Comparison of ENCODE assay signal across 9 cellular contexts in genomic region chr3:45547764-45548683, GRCh38. TPM values are rescaled to one million over a fixed set of nuclear protein-coding genes. Genes with fewer than 3 reads are reported as not detected.
A peak's percentile ranks its signal among the peaks of the same experiment; 100 is the strongest.
DNase-seq lines count a peak whose midpoint lies in the region; ATAC-seq and TF ChIP-seq lines count a peak whose summit lies in the region.
"Had no signal": no experiment of that assay in that cellular context is flagged by ENCODE, and none has a peak within 500 bp of the region (broad histone marks: within the 10 kb centered on the region; RNA-seq: fewer than 3 reads in every experiment).

No MANE protein-coding gene starts in this region.

- no peak overlapping the region for H3K4me3 ChIP-seq in HCT116 (replicated peaks in 1 of 2; ENCODE audit: low read depth in 1 of 2, low read length in 2 of 2)
- H3K4me3 ChIP-seq: lung had no signal

- TSS peak; percentile 13 for BruUV-seq in HCT116 (replicated peaks; lab: Mats Ljungman, UMichigan)

- CTCF ChIA-PET in HCT116 (lab: Charles Lee): interaction anchor here (1.3 to 1.4 kb wide), 2 partner anchors 31 to 112 kb away, joined by 3 to 4 read pairs; no protein-coding TSS in a partner anchor

- H3K9me3 ChIP-seq in HCT116 (ENCODE audit: control insufficient read depth in 1 of 2, insufficient read depth in 1 of 2, low read depth in 1 of 2, low read length in 2 of 2): no peaks in the 10 kb centered on the region

- no peak overlapping the region for H3K27ac ChIP-seq in HCT116 (ENCODE audit: low read depth, low read length)
- H3K27ac ChIP-seq in temporal lobe (ENCODE audit: low read depth, low read length): peak overlapping the region; percentile 21

- H4K20me1 ChIP-seq in HCT116 (ENCODE audit: insufficient read depth): no peaks in the 10 kb centered on the region

- TF ChIP-seq CTCF in HCT116 (IDR thresholded peaks at IDR 0.05 in 2 of 3, conservative IDR thresholded peaks at IDR 0.05 in 1 of 3; ENCODE audit: borderline replicate concordance in 1 of 3, insufficient read depth in 1 of 3, low read depth in 2 of 3, low read length in 2 of 3): no peak

- H2AFZ ChIP-seq in HCT116 (ENCODE audit: low read depth, low read length, poor library complexity, severe bottlenecking): no peak overlapping the region

- RAD21 ChIA-PET in HCT116 (lab: Charles Lee; ENCODE audit: low non-redundant PET in 1 of 2, low total read pairs in 2 of 2, uncharacterized antibody in 2 of 2, unreplicated experiment in 2 of 2): no interaction called here

- H3K9ac ChIP-seq in HCT116 (ENCODE audit: low read length): no peak overlapping the region

- TF ChIP-seq RAD21 in HCT116 (IDR thresholded peaks at IDR 0.05; ENCODE audit: low read depth): no peak

- H3K36me3 ChIP-seq in HCT116 (ENCODE audit: control insufficient read depth in 1 of 2, insufficient read depth in 2 of 2, low read length in 2 of 2): peaks cover 0 to 6% of the 10 kb centered on the region in 2 experiments; a peak in 1 of 4 replicates

- H3K27me3 ChIP-seq in HCT116 (ENCODE audit: insufficient read depth, low read length): no peaks in the 10 kb centered on the region

- ATAC-seq in HCT116 (no peak), HG02571 (IDR thresholded peaks at IDR 0.05; ENCODE audit: unreplicated experiment) (no peak)

- no peaks in the 10 kb centered on the region for H3K9me2 ChIP-seq in HCT116 (ENCODE audit: insufficient read depth)

- intact Hi-C loops in HCT116 (cut with micrococcal nuclease): loop anchor here (5.0 kb wide), 1 partner anchor 321 kb away; the partner anchor contains the start of gene TMEM158

- DNase-seq in HCT116 (ENCODE audit: low read depth, low spot score): no peak
- peak; percentile 82 for DNase-seq in astrocyte of the hippocampus (ENCODE audit: low read depth, low spot score)
- peak; percentile 32 for DNase-seq in hepatic stellate cell (ENCODE audit: low spot score)
- DNase-seq in erythroblast (lab: John Stamatoyannopoulos, UW): no peak
- no peak for DNase-seq in stimulated activated CD4-positive, alpha-beta T cell treated with anti-CD3 and anti-CD28 coated beads, Interleukin-1b, Interleukin-23, amount 100 ng/mL, for 48 hours
- DNase-seq: activated CD4-positive, CD25-positive, alpha-beta regulatory T cell treated with anti-CD3 and anti-CD28 coated beads, Interleukin-2, amount 50 U/mL, for 72 hours had no signal

- H3K4me1 ChIP-seq in HCT116 (ENCODE audit: control insufficient read depth in 1 of 2, insufficient read depth in 2 of 2, low read length in 2 of 2): peaks cover 13 to 46% of the 10 kb centered on the region in 2 experiments

- no peak overlapping the region for H3K4me2 ChIP-seq in HCT116 (ENCODE audit: low read length)

- POLR2A ChIA-PET in HCT116 (lab: Charles Lee): no interaction called here

- no peak for TF ChIP-seq POLR2A in HCT116 (IDR thresholded peaks at IDR 0.05; ENCODE audit: borderline replicate concordance, extremely low read depth, insufficient read depth, insufficient read length)
- no peak for TF ChIP-seq POLR2A in erythroblast (IDR thresholded peaks at IDR 0.05; ENCODE audit: low read length)

- no peaks in the 10 kb centered on the region for H3K79me2 ChIP-seq in HCT116 (ENCODE audit: insufficient read depth, low read length)

TF ChIP-seq in HCT116, 20 proteins besides CTCF, POLR2A, EP300 and RAD21:
- TF ChIP-seq POLR2AphosphoS5 (IDR thresholded peaks at IDR 0.05; ENCODE audit: low read depth, low read length) (no peak), EZH2phosphoT487 (IDR thresholded peaks at IDR 0.05; ENCODE audit: borderline replicate concordance) (no peak), JUND (IDR thresholded peaks at IDR 0.05) (no peak), EGR1 (IDR thresholded peaks at IDR 0.05; ENCODE audit: low read depth) (no peak), ZBTB33 (IDR thresholded peaks at IDR 0.05; ENCODE audit: extremely low read depth, insufficient replicate concordance, low read length) (no peak), CEBPB (IDR thresholded peaks at IDR 0.05; ENCODE audit: low read depth) (no peak), CBX3 (IDR thresholded peaks at IDR 0.05; ENCODE audit: low read depth) (no peak), SRF (IDR thresholded peaks at IDR 0.05; ENCODE audit: low read depth) (no peak), FOSL1 (IDR thresholded peaks at IDR 0.05; ENCODE audit: low read depth) (no peak), SIN3A (IDR thresholded peaks at IDR 0.05; ENCODE audit: low read depth) (no peak), EZH2 (IDR thresholded peaks at IDR 0.05) (no peak), ZFX (IDR thresholded peaks at IDR 0.05) (no peak), YY1 (IDR thresholded peaks at IDR 0.05; ENCODE audit: extremely low read depth, insufficient replicate concordance, low read depth, low read length) (no peak), TCF7L2 (IDR thresholded peaks at IDR 0.05; ENCODE audit: borderline replicate concordance, extremely low read depth, insufficient read depth, insufficient read length) (no peak), ELF1 (IDR thresholded peaks at IDR 0.05; ENCODE audit: borderline replicate concordance, low read depth) (no peak)
- TF ChIP-seq, protein P1, sequence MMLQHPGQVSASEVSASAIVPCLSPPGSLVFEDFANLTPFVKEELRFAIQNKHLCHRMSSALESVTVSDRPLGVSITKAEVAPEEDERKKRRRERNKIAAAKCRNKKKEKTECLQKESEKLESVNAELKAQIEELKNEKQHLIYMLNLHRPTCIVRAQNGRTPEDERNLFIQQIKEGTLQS (IDR thresholded peaks at IDR 0.05): no peak
- TF ChIP-seq, protein P2, sequence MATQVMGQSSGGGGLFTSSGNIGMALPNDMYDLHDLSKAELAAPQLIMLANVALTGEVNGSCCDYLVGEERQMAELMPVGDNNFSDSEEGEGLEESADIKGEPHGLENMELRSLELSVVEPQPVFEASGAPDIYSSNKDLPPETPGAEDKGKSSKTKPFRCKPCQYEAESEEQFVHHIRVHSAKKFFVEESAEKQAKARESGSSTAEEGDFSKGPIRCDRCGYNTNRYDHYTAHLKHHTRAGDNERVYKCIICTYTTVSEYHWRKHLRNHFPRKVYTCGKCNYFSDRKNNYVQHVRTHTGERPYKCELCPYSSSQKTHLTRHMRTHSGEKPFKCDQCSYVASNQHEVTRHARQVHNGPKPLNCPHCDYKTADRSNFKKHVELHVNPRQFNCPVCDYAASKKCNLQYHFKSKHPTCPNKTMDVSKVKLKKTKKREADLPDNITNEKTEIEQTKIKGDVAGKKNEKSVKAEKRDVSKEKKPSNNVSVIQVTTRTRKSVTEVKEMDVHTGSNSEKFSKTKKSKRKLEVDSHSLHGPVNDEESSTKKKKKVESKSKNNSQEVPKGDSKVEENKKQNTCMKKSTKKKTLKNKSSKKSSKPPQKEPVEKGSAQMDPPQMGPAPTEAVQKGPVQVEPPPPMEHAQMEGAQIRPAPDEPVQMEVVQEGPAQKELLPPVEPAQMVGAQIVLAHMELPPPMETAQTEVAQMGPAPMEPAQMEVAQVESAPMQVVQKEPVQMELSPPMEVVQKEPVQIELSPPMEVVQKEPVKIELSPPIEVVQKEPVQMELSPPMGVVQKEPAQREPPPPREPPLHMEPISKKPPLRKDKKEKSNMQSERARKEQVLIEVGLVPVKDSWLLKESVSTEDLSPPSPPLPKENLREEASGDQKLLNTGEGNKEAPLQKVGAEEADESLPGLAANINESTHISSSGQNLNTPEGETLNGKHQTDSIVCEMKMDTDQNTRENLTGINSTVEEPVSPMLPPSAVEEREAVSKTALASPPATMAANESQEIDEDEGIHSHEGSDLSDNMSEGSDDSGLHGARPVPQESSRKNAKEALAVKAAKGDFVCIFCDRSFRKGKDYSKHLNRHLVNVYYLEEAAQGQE (IDR thresholded peaks at IDR 0.05; ENCODE audit: low read depth): no peak
- TF ChIP-seq, protein P3, sequence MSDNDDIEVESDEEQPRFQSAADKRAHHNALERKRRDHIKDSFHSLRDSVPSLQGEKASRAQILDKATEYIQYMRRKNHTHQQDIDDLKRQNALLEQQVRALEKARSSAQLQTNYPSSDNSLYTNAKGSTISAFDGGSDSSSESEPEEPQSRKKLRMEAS (IDR thresholded peaks at IDR 0.05): no peak
TF ChIP-seq in HCT116: peak in this region for 0.

RNA-seq across cellular contexts. Expression of gene LIMD1, which starts 46.5 kb away (rescaled TPM):
- total RNA-seq in HCT116 (2021; ENCODE audit: unreplicated experiment) (40.8 TPM), temporal lobe (6.1 TPM)
- polyA plus RNA-seq in HCT116 (2012): 18.7 and 23.4 TPM in 2 replicates

Comparison
In these comparisons a context has a peak if more than half of its experiments do, and no peak if none do; other contexts are left out.
1. DNase-seq: peak in astrocyte of the hippocampus (single experiment) and hepatic stellate cell (single experiment); none in HCT116 (single experiment), erythroblast (0 of 2) and stimulated activated CD4-positive, alpha-beta T cell treated with anti-CD3 and anti-CD28 coated beads, Interleukin-1b, Interleukin-23, amount 100 ng/mL, for 48 hours (single experiment).